In the genomic region with DNA sequence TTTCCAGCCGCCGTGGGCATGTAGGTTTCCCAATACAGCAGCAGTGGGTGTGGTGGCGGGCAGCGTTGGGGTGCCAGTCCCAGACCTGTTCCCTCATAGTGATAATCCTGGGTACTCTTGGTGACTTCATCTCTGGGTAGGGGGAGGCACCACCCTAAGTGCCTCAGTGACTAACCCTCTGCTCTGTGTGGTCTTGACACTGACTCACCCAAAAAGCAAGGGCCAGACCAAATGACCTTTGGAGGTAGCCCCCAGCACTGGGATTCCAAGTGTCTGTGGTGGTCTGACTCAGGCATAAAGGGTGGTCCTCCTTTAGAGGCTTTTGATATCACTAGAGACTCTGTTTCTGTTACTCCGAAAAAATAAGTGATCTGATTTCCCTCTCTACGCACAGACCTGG, we compare ENCODE assay signal across 13 cellular contexts. TPM values are rescaled to one million over a fixed set of nuclear protein-coding genes. Genes with fewer than 3 reads are reported as not detected.
"Had no signal": no experiment of that assay in that cellular context is flagged by ENCODE, and none has a peak within 500 bp of the region (broad histone marks: within the 10 kb centered on the region; RNA-seq: fewer than 3 reads in every experiment).

No MANE protein-coding gene starts in this region.

- H3K36me3 ChIP-seq: esophagus muscularis mucosa, tibial nerve had no signal

- H3K4me3 Mint-ChIP-seq: activated CD4-positive, alpha-beta T cell treated with anti-CD3 and anti-CD28 coated beads, Interleukin-2, amount 10 ng/mL, durations not matched to agents 7 days and 5 days; mesothelial cell of epicardium; stimulated activated effector memory CD8-positive, alpha-beta T cell treated with anti-CD3 and anti-CD28 coated beads, Interleukin-12 subunit alpha, Interleukin-12 subunit beta, amount 100 ng/mL, for 72 hours; T-helper 1 cell treated with Interleukin-12 subunit alpha and Interleukin-12 subunit beta and Interleukin-4 antibody, amounts not matched to agents 30 μg/mL and 1 μg/mL, for 36 hours had no signal

- H3K27ac Mint-ChIP-seq: activated CD4-positive, alpha-beta T cell treated with anti-CD3 and anti-CD28 coated beads, Interleukin-2, amount 10 ng/mL, durations not matched to agents 7 days and 5 days; activated naive CD4-positive, alpha-beta T cell treated with anti-CD3 and anti-CD28 coated beads, Interleukin-2, amount 50 U/mL, for 72 hours; mesothelial cell of epicardium; stimulated activated effector memory CD8-positive, alpha-beta T cell treated with anti-CD3 and anti-CD28 coated beads, Interleukin-12 subunit alpha, Interleukin-12 subunit beta, amount 100 ng/mL, for 72 hours; T-helper 1 cell treated with Interleukin-12 subunit alpha and Interleukin-12 subunit beta and Interleukin-4 antibody, amounts not matched to agents 30 μg/mL and 1 μg/mL, for 36 hours had no signal

- FAIRE-seq: bronchial epithelial cell, small intestine had no signal

- H3K4me1 Mint-ChIP-seq: activated CD4-positive, alpha-beta T cell treated with anti-CD3 and anti-CD28 coated beads, Interleukin-2, amount 10 ng/mL, durations not matched to agents 7 days and 5 days had no signal

- DNase-seq: activated CD4-positive, alpha-beta T cell treated with anti-CD3 and anti-CD28 coated beads, Interleukin-2, amount 10 ng/mL, durations not matched to agents 7 days and 5 days; activated CD4-positive, CD25-positive, alpha-beta regulatory T cell; dorsolateral prefrontal cortex; kidney glomerular epithelial cell; small intestine had no signal

- H3K9me3 ChIP-seq: esophagus muscularis mucosa, tibial nerve had no signal

- H3K27ac ChIP-seq: dorsolateral prefrontal cortex, esophagus muscularis mucosa, tibial nerve had no signal

- H3K9me3 Mint-ChIP-seq: activated CD4-positive, alpha-beta T cell treated with anti-CD3 and anti-CD28 coated beads, Interleukin-2, amount 10 ng/mL, durations not matched to agents 7 days and 5 days; activated naive CD4-positive, alpha-beta T cell treated with anti-CD3 and anti-CD28 coated beads, Interleukin-2, amount 50 U/mL, for 72 hours; mesothelial cell of epicardium; stimulated activated effector memory CD8-positive, alpha-beta T cell treated with anti-CD3 and anti-CD28 coated beads, Interleukin-12 subunit alpha, Interleukin-12 subunit beta, amount 100 ng/mL, for 72 hours; T-helper 1 cell treated with Interleukin-12 subunit alpha and Interleukin-12 subunit beta and Interleukin-4 antibody, amounts not matched to agents 30 μg/mL and 1 μg/mL, for 36 hours had no signal

- H3K36me3 Mint-ChIP-seq: activated naive CD4-positive, alpha-beta T cell treated with anti-CD3 and anti-CD28 coated beads, Interleukin-2, amount 50 U/mL, for 72 hours; mesothelial cell of epicardium; stimulated activated effector memory CD8-positive, alpha-beta T cell treated with anti-CD3 and anti-CD28 coated beads, Interleukin-12 subunit alpha, Interleukin-12 subunit beta, amount 100 ng/mL, for 72 hours had no signal

RNA-seq across cellular contexts. Expression of gene CALB2, which starts 0.9 kb away (rescaled TPM):
- total RNA-seq: activated CD4-positive, alpha-beta T cell treated with anti-CD3 and anti-CD28 coated beads, Interleukin-2, amount 10 ng/mL, durations not matched to agents 7 days and 5 days; activated naive CD4-positive, alpha-beta T cell treated with anti-CD3 and anti-CD28 coated beads, Interleukin-2, amount 50 U/mL, for 72 hours; liver had no signal
- polyA plus RNA-seq: liver had no signal
